In the genomic region with DNA sequence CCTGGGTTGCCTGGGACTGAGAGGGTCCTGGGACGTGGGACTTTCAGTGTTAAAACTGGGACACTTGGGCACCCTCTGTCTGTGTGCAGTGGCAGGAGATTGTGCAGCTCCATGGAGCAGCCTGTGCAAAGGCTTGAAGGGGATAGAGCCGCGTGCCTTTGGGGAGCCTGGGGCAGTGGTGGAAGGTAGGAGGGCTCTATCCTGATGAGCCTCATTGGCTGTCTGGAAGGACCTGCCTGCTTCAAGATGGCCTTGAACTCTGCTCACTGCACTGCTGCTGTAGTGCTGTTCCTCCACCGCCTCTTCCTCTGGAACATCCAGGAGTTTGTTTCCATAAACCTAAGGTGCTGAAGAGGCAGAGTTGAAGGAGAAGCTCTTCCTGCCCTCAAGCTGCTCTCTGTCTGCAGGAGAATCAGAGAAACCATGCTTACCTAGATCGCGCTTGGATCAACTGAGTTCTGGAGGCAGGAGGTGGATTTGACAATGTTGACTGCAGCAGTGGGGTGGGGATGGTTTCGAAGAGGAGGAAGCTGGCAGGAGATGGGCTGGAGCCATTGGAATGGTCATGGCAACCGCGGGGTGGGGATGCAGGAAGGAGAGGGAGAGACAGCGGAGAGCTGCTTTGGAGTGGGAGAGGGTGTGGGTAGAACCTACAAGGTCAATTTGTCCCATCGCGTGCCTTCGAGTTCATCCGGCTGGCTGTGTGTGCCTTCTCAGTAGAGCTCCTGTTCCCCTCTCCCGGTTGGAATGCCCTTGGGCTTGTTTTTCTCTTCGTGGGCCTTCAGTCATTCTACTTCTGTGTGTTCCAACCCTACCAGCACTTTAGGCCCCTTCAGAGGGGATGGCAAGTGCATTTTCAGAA, we compare ENCODE assay signal across 1 cellular context.
A peak's percentile ranks its signal among the peaks of the same experiment; 100 is the strongest.
TF ChIP-seq lines count a peak whose summit lies in the region.

No MANE protein-coding gene starts in this region.

TF ChIP-seq in HepG2, 621 proteins besides CTCF, POLR2A, EP300 and RAD21 (continued from another document and continues in another):
- TF ChIP-seq, protein P1, sequence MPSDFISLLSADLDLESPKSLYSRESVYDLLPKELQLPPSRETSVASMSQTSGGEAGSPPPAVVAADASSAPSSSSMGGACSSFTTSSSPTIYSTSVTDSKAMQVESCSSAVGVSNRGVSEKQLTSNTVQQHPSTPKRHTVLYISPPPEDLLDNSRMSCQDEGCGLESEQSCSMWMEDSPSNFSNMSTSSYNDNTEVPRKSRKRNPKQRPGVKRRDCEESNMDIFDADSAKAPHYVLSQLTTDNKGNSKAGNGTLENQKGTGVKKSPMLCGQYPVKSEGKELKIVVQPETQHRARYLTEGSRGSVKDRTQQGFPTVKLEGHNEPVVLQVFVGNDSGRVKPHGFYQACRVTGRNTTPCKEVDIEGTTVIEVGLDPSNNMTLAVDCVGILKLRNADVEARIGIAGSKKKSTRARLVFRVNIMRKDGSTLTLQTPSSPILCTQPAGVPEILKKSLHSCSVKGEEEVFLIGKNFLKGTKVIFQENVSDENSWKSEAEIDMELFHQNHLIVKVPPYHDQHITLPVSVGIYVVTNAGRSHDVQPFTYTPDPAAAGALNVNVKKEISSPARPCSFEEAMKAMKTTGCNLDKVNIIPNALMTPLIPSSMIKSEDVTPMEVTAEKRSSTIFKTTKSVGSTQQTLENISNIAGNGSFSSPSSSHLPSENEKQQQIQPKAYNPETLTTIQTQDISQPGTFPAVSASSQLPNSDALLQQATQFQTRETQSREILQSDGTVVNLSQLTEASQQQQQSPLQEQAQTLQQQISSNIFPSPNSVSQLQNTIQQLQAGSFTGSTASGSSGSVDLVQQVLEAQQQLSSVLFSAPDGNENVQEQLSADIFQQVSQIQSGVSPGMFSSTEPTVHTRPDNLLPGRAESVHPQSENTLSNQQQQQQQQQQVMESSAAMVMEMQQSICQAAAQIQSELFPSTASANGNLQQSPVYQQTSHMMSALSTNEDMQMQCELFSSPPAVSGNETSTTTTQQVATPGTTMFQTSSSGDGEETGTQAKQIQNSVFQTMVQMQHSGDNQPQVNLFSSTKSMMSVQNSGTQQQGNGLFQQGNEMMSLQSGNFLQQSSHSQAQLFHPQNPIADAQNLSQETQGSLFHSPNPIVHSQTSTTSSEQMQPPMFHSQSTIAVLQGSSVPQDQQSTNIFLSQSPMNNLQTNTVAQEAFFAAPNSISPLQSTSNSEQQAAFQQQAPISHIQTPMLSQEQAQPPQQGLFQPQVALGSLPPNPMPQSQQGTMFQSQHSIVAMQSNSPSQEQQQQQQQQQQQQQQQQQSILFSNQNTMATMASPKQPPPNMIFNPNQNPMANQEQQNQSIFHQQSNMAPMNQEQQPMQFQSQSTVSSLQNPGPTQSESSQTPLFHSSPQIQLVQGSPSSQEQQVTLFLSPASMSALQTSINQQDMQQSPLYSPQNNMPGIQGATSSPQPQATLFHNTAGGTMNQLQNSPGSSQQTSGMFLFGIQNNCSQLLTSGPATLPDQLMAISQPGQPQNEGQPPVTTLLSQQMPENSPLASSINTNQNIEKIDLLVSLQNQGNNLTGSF (CRISPR knock-in tag; IDR thresholded peaks at IDR 0.05), result no peak
- TF ChIP-seq, protein P2, sequence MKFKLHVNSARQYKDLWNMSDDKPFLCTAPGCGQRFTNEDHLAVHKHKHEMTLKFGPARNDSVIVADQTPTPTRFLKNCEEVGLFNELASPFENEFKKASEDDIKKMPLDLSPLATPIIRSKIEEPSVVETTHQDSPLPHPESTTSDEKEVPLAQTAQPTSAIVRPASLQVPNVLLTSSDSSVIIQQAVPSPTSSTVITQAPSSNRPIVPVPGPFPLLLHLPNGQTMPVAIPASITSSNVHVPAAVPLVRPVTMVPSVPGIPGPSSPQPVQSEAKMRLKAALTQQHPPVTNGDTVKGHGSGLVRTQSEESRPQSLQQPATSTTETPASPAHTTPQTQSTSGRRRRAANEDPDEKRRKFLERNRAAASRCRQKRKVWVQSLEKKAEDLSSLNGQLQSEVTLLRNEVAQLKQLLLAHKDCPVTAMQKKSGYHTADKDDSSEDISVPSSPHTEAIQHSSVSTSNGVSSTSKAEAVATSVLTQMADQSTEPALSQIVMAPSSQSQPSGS (CRISPR knock-in tag; IDR thresholded peaks at IDR 0.05), result no peak
- TF ChIP-seq DBP (CRISPR knock-in tag; IDR thresholded peaks at IDR 0.05; ENCODE audit: not compliant biosample characterization) (no peak), ZNF367 (CRISPR knock-in tag; IDR thresholded peaks at IDR 0.05; ENCODE audit: borderline replicate concordance) (no peak), THAP9 (CRISPR knock-in tag; IDR thresholded peaks at IDR 0.05; ENCODE audit: borderline replicate concordance) (peak; percentile 1; the same call in 1 of the 2 replicates), REXO4 (CRISPR knock-in tag; IDR thresholded peaks at IDR 0.05; ENCODE audit: borderline replicate concordance) (no peak), ZFP36L2 (CRISPR knock-in tag; IDR thresholded peaks at IDR 0.05) (no peak), TBL1XR1 (IDR thresholded peaks at IDR 0.05; ENCODE audit: borderline replicate concordance, low read length, partially characterized antibody) (no peak), CHD2 (IDR thresholded peaks at IDR 0.05; ENCODE audit: low read depth, low read length) (peak; percentile 25; the same call in 1 of the 2 replicates), ZNF549 (CRISPR knock-in tag; IDR thresholded peaks at IDR 0.05) (no peak), HIVEP1 (CRISPR knock-in tag; IDR thresholded peaks at IDR 0.05) (no peak), HNRNPL (IDR thresholded peaks at IDR 0.05; ENCODE audit: low read depth, low read length) (no peak), ZFP90 (CRISPR knock-in tag; IDR thresholded peaks at IDR 0.05; ENCODE audit: borderline replicate concordance) (no peak), ZNF124 (CRISPR knock-in tag; IDR thresholded peaks at IDR 0.05) (0 out of 2 replicates have a peak, but pooled peaks have one; percentile 18), ZNF878 (CRISPR knock-in tag; IDR thresholded peaks at IDR 0.05) (no peak), SMAD3 (CRISPR knock-in tag; IDR thresholded peaks at IDR 0.05) (no peak), PHF21A (CRISPR knock-in tag; IDR thresholded peaks at IDR 0.05) (no peak), ZNF891 (CRISPR knock-in tag; IDR thresholded peaks at IDR 0.05) (no peak), MLX (CRISPR knock-in tag; IDR thresholded peaks at IDR 0.05) (no peak), AHR (CRISPR knock-in tag; IDR thresholded peaks at IDR 0.05) (no peak), IKZF1 (IDR thresholded peaks at IDR 0.05) (no peak), DPF2 (CRISPR knock-in tag; IDR thresholded peaks at IDR 0.05; ENCODE audit: borderline replicate concordance, low read depth) (no peak), IRX3 (CRISPR knock-in tag; IDR thresholded peaks at IDR 0.05; ENCODE audit: borderline replicate concordance, low read depth) (no peak), LCORL (IDR thresholded peaks at IDR 0.05) (no peak), LCORL (CRISPR knock-in tag; IDR thresholded peaks at IDR 0.05) (no peak), GTF3A (CRISPR knock-in tag; conservative IDR thresholded peaks at IDR 0.05) (no peak; the same call in 1 of the 2 replicates), ZBTB3 (CRISPR knock-in tag; IDR thresholded peaks at IDR 0.05; ENCODE audit: borderline replicate concordance, low read depth) (no peak), ZSCAN12 (CRISPR knock-in tag; IDR thresholded peaks at IDR 0.05) (no peak), ZNF788 (CRISPR knock-in tag; IDR thresholded peaks at IDR 0.05; ENCODE audit: borderline replicate concordance) (no peak; the same call in 1 of the 2 replicates), CHD4 (IDR thresholded peaks at IDR 0.05; ENCODE audit: borderline replicate concordance, low read length) (no peak; the same call in 1 of the 2 replicates), NFIB (CRISPR knock-in tag; IDR thresholded peaks at IDR 0.05; ENCODE audit: borderline replicate concordance) (no peak), SMAD9 (CRISPR knock-in tag; IDR thresholded peaks at IDR 0.05) (no peak), NR2F2 (IDR thresholded peaks at IDR 0.05; ENCODE audit: borderline replicate concordance, low read depth) (no peak), SP4 (CRISPR knock-in tag; IDR thresholded peaks at IDR 0.05) (no peak), MIER3 (CRISPR knock-in tag; IDR thresholded peaks at IDR 0.05; ENCODE audit: borderline replicate concordance) (no peak), XRCC5 (optimal IDR thresholded peaks at IDR 0.05; ENCODE audit: low read length) (peak; percentile 34), MED13 (CRISPR knock-in tag; IDR thresholded peaks at IDR 0.05) (no peak), NFIC (IDR thresholded peaks at IDR 0.05; ENCODE audit: low read length) (no peak), CCDC6 (CRISPR knock-in tag; IDR thresholded peaks at IDR 0.05) (peak; percentile 14; the same call in 1 of the 2 replicates), ZNF577 (CRISPR knock-in tag; IDR thresholded peaks at IDR 0.05; ENCODE audit: borderline replicate concordance, low read depth) (no peak), KDM4B (CRISPR knock-in tag; IDR thresholded peaks at IDR 0.05) (no peak)
- TF ChIP-seq, protein P3, sequence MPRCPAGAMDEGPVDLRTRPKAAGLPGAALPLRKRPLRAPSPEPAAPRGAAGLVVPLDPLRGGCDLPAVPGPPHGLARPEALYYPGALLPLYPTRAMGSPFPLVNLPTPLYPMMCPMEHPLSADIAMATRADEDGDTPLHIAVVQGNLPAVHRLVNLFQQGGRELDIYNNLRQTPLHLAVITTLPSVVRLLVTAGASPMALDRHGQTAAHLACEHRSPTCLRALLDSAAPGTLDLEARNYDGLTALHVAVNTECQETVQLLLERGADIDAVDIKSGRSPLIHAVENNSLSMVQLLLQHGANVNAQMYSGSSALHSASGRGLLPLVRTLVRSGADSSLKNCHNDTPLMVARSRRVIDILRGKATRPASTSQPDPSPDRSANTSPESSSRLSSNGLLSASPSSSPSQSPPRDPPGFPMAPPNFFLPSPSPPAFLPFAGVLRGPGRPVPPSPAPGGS (CRISPR knock-in tag; IDR thresholded peaks at IDR 0.05), result no peak
- TF ChIP-seq, protein P4, sequence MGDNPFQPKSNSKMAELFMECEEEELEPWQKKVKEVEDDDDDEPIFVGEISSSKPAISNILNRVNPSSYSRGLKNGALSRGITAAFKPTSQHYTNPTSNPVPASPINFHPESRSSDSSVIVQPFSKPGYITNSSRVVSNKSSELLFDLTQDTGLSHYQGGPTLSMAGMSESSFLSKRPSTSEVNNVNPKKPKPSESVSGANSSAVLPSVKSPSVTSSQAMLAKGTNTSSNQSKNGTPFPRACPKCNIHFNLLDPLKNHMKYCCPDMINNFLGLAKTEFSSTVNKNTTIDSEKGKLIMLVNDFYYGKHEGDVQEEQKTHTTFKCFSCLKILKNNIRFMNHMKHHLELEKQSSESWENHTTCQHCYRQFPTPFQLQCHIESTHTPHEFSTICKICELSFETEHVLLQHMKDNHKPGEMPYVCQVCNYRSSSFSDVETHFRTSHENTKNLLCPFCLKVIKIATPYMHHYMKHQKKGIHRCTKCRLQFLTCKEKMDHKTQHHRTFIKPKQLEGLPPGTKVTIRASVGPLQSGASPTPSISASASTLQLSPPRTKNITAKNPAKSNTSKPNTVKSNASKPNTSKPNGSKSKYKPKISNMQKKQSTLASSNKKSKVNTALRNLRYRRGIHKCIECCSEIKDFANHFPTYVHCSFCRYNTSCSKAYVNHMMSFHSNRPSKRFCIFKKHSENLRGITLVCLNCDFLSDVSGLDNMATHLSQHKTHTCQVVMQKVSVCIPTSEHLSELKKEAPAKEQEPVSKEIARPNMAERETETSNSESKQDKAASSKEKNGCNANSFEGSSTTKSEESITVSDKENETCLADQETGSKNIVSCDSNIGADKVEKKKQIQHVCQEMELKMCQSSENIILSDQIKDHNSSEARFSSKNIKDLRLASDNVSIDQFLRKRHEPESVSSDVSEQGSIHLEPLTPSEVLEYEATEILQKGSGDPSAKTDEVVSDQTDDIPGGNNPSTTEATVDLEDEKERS (CRISPR knock-in tag; IDR thresholded peaks at IDR 0.05), result 0 out of 2 replicates have a peak, but pooled peaks have one; percentile 30
- TF ChIP-seq, protein P5, sequence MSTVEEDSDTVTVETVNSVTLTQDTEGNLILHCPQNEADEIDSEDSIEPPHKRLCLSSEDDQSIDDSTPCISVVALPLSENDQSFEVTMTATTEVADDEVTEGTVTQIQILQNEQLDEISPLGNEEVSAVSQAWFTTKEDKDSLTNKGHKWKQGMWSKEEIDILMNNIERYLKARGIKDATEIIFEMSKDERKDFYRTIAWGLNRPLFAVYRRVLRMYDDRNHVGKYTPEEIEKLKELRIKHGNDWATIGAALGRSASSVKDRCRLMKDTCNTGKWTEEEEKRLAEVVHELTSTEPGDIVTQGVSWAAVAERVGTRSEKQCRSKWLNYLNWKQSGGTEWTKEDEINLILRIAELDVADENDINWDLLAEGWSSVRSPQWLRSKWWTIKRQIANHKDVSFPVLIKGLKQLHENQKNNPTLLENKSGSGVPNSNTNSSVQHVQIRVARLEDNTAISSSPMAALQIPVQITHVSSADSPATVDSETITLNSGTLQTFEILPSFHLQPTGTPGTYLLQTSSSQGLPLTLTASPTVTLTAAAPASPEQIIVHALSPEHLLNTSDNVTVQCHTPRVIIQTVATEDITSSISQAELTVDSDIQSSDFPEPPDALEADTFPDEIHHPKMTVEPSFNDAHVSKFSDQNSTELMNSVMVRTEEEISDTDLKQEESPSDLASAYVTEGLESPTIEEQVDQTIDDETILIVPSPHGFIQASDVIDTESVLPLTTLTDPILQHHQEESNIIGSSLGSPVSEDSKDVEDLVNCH (CRISPR knock-in tag; IDR thresholded peaks at IDR 0.05), result no peak
